In genomic region chr15:45050587-45050986, GRCh38 we compare ENCODE assay signal across 15 cellular contexts.
A peak's percentile ranks its signal among the peaks of the same experiment; 100 is the strongest.
DNase-seq lines count a peak whose midpoint lies in the region; ATAC-seq and TF ChIP-seq lines count a peak whose summit lies in the region.
"Had no signal": no experiment of that assay in that cellular context is flagged by ENCODE, and none has a peak within 500 bp of the region (broad histone marks: within the 10 kb centered on the region; RNA-seq: fewer than 3 reads in every experiment).

No MANE protein-coding gene starts in this region.

- TF ChIP-seq CTCF in HL-60 (IDR thresholded peaks at IDR 0.05; ENCODE audit: insufficient read depth, low read length) (no peak), neutrophil (IDR thresholded peaks at IDR 0.05) (no peak)

- no peaks in the 10 kb centered on the region for H3K36me3 ChIP-seq in neutrophil
- peaks cover 35% of the 10 kb centered on the region for H3K36me3 ChIP-seq in HAP-1 (replicated peaks)

- in situ Hi-C loops in HAP-1 (cut with MboI; ENCODE audit: low sequenced_read_pairs): no loop called here

- no peaks in the 10 kb centered on the region for H3K27me3 ChIP-seq in HL-60 (ENCODE audit: insufficient read depth, poor library complexity, severe bottlenecking)
- H3K27me3 ChIP-seq in neutrophil: no peaks in the 10 kb centered on the region
- no peaks in the 10 kb centered on the region for H3K27me3 ChIP-seq in HAP-1 (ENCODE audit: low read depth)
- H3K27me3 ChIP-seq: BLaER1 had no signal

- H3K4me3 ChIP-seq in HL-60 (replicated peaks; ENCODE audit: insufficient read depth, low read length): no peak overlapping the region
- H3K4me3 ChIP-seq in neutrophil (ENCODE audit: low read depth in 1 of 2, low read length in 1 of 2): no peak overlapping the region
- H3K4me3 ChIP-seq in HAP-1: no peak overlapping the region
- H3K4me3 ChIP-seq: BLaER1 had no signal

- H3K27ac ChIP-seq in HL-60 (replicated peaks) (peak overlapping the region; percentile 94), neutrophil (peak overlapping the region; percentile 100)
- H3K27ac ChIP-seq: BLaER1, C4-2B had no signal

- ATAC-seq in HG03108 (IDR thresholded peaks at IDR 0.05; ENCODE audit: unreplicated experiment): no peak
- ATAC-seq: CD8-positive, alpha-beta T cell had no signal

- no peak overlapping the region for H3K4me3 Mint-ChIP-seq in dendritic cell treated with granulocyte-macrophage colony-stimulating factor and Interleukin-4, amounts not matched to agents 40 ng/mL and 50 ng/mL, for 4 days
- H3K4me3 Mint-ChIP-seq: CD4-positive, CD25-positive, alpha-beta regulatory T cell; CD8-positive, alpha-beta T cell had no signal

- H3K9me3 Mint-ChIP-seq in dendritic cell treated with granulocyte-macrophage colony-stimulating factor and Interleukin-4, amounts not matched to agents 40 ng/mL and 50 ng/mL, for 4 days: no peaks in the 10 kb centered on the region

- no peaks in the 10 kb centered on the region for H3K27me3 Mint-ChIP-seq in dendritic cell treated with granulocyte-macrophage colony-stimulating factor and Interleukin-4, amounts not matched to agents 40 ng/mL and 50 ng/mL, for 4 days
- H3K27me3 Mint-ChIP-seq: CD4-positive, CD25-positive, alpha-beta regulatory T cell had no signal

- no peak for DNase-seq in HL-60 (ENCODE audit: low read depth in 1 of 2, low spot score in 1 of 2)
- DNase-seq in HAP-1 (ENCODE audit: low spot score in 2 of 2): no peak
- DNase-seq in NCI-H1417 treated with DMSO at 0.1 percent for 48 hours (lab: John Stamatoyannopoulos, UW): no peak
- DNase-seq: Caco-2; CD4-positive, CD25-positive, alpha-beta regulatory T cell; CD8-positive, alpha-beta T cell; DMS153; DND-41; GOT3; HCEC 1CT had no signal

- intact Hi-C loops in dendritic cell treated with granulocyte-macrophage colony-stimulating factor and Interleukin-4, amounts not matched to agents 40 ng/mL and 50 ng/mL, for 4 days (cut with micrococcal nuclease): no loop called here

- peaks cover 18% of the 10 kb centered on the region for H3K36me3 Mint-ChIP-seq in dendritic cell treated with granulocyte-macrophage colony-stimulating factor and Interleukin-4, amounts not matched to agents 40 ng/mL and 50 ng/mL, for 4 days (ENCODE audit: low read depth)

- no peaks in the 10 kb centered on the region for H3K9me3 ChIP-seq in neutrophil
- no peaks in the 10 kb centered on the region for H3K9me3 ChIP-seq in HAP-1

- H3K27ac Mint-ChIP-seq in dendritic cell treated with granulocyte-macrophage colony-stimulating factor and Interleukin-4, amounts not matched to agents 40 ng/mL and 50 ng/mL, for 4 days: peak overlapping the region; percentile 56
- H3K27ac Mint-ChIP-seq: CD4-positive, CD25-positive, alpha-beta regulatory T cell; CD8-positive, alpha-beta T cell had no signal

- peaks cover 38% of the 10 kb centered on the region for H3K4me1 Mint-ChIP-seq in dendritic cell treated with granulocyte-macrophage colony-stimulating factor and Interleukin-4, amounts not matched to agents 40 ng/mL and 50 ng/mL, for 4 days (ENCODE audit: low read depth)

- H3K4me1 ChIP-seq in neutrophil (ENCODE audit: control insufficient read depth in 1 of 2, insufficient read depth in 1 of 2, low read depth in 1 of 2, low read length in 1 of 2) (peaks cover 34 to 42% of the 10 kb centered on the region in 2 experiments), HAP-1 (no peaks in the 10 kb centered on the region)
- H3K4me1 ChIP-seq: BLaER1 had no signal
